Comparison of ENCODE assay signal across 10 cellular contexts in the genomic region with DNA sequence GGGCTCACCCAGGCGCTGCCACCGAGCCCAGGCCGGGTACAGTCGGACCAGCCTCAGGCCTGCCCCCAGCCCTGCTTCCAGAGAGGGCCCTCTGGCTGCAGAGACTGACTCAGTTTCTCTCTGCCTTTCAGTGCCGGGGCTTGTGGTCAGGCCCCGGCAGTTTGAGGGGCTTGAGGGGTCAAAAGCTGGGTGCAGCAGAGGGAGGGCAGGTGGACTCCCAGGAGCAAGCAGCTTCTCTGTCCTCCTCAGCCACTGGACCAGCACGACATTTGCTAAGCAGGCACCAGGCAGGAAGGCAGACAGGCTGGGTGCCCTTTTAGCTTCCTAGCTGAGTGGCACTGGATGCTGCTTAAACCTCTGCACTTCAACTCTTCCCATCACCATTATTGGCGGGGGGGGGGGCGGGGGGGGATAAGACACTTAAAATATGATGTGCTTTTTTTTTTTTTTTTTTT.
DNase-seq lines count a peak whose midpoint lies in the region; ATAC-seq and TF ChIP-seq lines count a peak whose summit lies in the region.
"Had no signal": no experiment of that assay in that cellular context is flagged by ENCODE, and none has a peak within 500 bp of the region (broad histone marks: within the 10 kb centered on the region; RNA-seq: fewer than 3 reads in every experiment).

No MANE protein-coding gene starts in this region.

- no peak for ATAC-seq in stimulated activated memory B cell treated with anti-CD40 and anti-IgM and Interleukin-4, amounts not matched to agents 10 μg/mL and 1 μg/mL and 100 μg/mL, for 72 hours
- no peak for ATAC-seq in GM21737 (IDR thresholded peaks at IDR 0.05; ENCODE audit: unreplicated experiment)
- ATAC-seq: A549 had no signal

- H3K27ac Mint-ChIP-seq in stimulated activated memory B cell treated with anti-CD40 and anti-IgM and Interleukin-4, amounts not matched to agents 10 μg/mL and 1 μg/mL and 100 μg/mL, for 72 hours: peak overlapping the region; percentile 82

- no peaks in the 10 kb centered on the region for H3K9me3 Mint-ChIP-seq in stimulated activated memory B cell treated with anti-CD40 and anti-IgM and Interleukin-4, amounts not matched to agents 10 μg/mL and 1 μg/mL and 100 μg/mL, for 72 hours

- peaks cover 34% of the 10 kb centered on the region for H3K36me3 Mint-ChIP-seq in stimulated activated memory B cell treated with anti-CD40 and anti-IgM and Interleukin-4, amounts not matched to agents 10 μg/mL and 1 μg/mL and 100 μg/mL, for 72 hours

- peak overlapping the region; percentile 78 for H3K4me3 ChIP-seq in WI38 (ENCODE audit: low read depth, low read length)
- H3K4me3 ChIP-seq: A549 had no signal

- DNase-seq in NCI-H1105 treated with DMSO at 0.1 percent for 48 hours (lab: John Stamatoyannopoulos, UW): peak; percentile 12
- no peak for DNase-seq in NCI-H1105 (lab: John Stamatoyannopoulos, UW)
- DNase-seq in glomerular visceral epithelial cell (ENCODE audit: extremely low spot score): peak; percentile 31
- DNase-seq in NCI-H2029 (lab: John Stamatoyannopoulos, UW): no peak
- DNase-seq in GM13976 (ENCODE audit: low spot score): no peak
- DNase-seq: NCI-H1930 had no signal

- H3K4me3 Mint-ChIP-seq in stimulated activated memory B cell treated with anti-CD40 and anti-IgM and Interleukin-4, amounts not matched to agents 10 μg/mL and 1 μg/mL and 100 μg/mL, for 72 hours: peak overlapping the region; percentile 85

- no peak for TF ChIP-seq CTCF in WI38 (IDR thresholded peaks at IDR 0.05; ENCODE audit: low read depth, low read length)
- TF ChIP-seq CTCF in GM13976 (IDR thresholded peaks at IDR 0.05; ENCODE audit: borderline replicate concordance, control extremely low read depth, extremely low read depth, insufficient read depth, missing control alignments): no peak

- no peaks in the 10 kb centered on the region for H3K27me3 Mint-ChIP-seq in stimulated activated memory B cell treated with anti-CD40 and anti-IgM and Interleukin-4, amounts not matched to agents 10 μg/mL and 1 μg/mL and 100 μg/mL, for 72 hours

- in situ Hi-C loops in GM13976 (cut with MboI; ENCODE audit: low sequenced_read_pairs, unreplicated experiment): no loop called here

- H3K4me1 Mint-ChIP-seq in stimulated activated memory B cell treated with anti-CD40 and anti-IgM and Interleukin-4, amounts not matched to agents 10 μg/mL and 1 μg/mL and 100 μg/mL, for 72 hours: peaks cover 19% of the 10 kb centered on the region

Comparison
In these comparisons a context has a peak if more than half of its experiments do, and no peak if none do; other contexts are left out.
1. DNase-seq: peak in NCI-H1105 treated with DMSO at 0.1 percent for 48 hours (single experiment) and glomerular visceral epithelial cell (single experiment); none in NCI-H1105 (single experiment), NCI-H2029 (single experiment) and GM13976 (single experiment).